8 cellular contexts compared by ENCODE assay signal in genomic region chr3:11591006-11591360, GRCh38. TPM values are rescaled to one million over a fixed set of nuclear protein-coding genes. Genes with fewer than 3 reads are reported as not detected.
DNase-seq lines count a peak whose midpoint lies in the region; ATAC-seq and TF ChIP-seq lines count a peak whose summit lies in the region.
"Had no signal": no experiment of that assay in that cellular context is flagged by ENCODE, and none has a peak within 500 bp of the region (broad histone marks: within the 10 kb centered on the region; RNA-seq: fewer than 3 reads in every experiment).

No MANE protein-coding gene starts in this region.

- H3K4ac ChIP-seq in mesendoderm (ENCODE audit: low read depth, low read length) = peak overlapping the region; percentile 8

- H3K27me3 ChIP-seq in PC-9 (ENCODE audit: insufficient read depth, low read depth) = no peaks in the 10 kb centered on the region
- no peaks in the 10 kb centered on the region for H3K27me3 ChIP-seq in mesendoderm (ENCODE audit: insufficient read depth, low read length, poor library complexity)
- no peaks in the 10 kb centered on the region for H3K27me3 ChIP-seq in testis

- H2BK5ac ChIP-seq in mesendoderm (ENCODE audit: low read length) = peak overlapping the region; percentile 69

- peak overlapping the region; percentile 17 for H3K4me2 ChIP-seq in PC-9
- peak overlapping the region; percentile 16 for H3K4me2 ChIP-seq in mesendoderm (ENCODE audit: low read length)

- H3K4me1 ChIP-seq in PC-9 (replicated peaks; ENCODE audit: insufficient read depth) (peaks cover 28% of the 10 kb centered on the region), mesendoderm (ENCODE audit: control insufficient read depth, low read depth, low read length) (peaks cover 23% of the 10 kb centered on the region), testis (peaks cover 58% of the 10 kb centered on the region)

- no peak overlapping the region for H2BK15ac ChIP-seq in mesendoderm (replicated peaks; ENCODE audit: low read depth)

- no TSS peak for BruUV-seq in PC-9 (replicated peaks; lab: Mats Ljungman, UMichigan)

- H2AFZ ChIP-seq in PC-9 = no peak overlapping the region

- H3K79me1 ChIP-seq in mesendoderm (ENCODE audit: low read length) = peaks cover 35% of the 10 kb centered on the region

- H2BK120ac ChIP-seq in mesendoderm (ENCODE audit: low read depth, low read length) = no peak overlapping the region

- H2AK5ac ChIP-seq in mesendoderm (ENCODE audit: low read length) = no peak overlapping the region

- H3K9ac ChIP-seq in mesendoderm (ENCODE audit: low read length) = peak overlapping the region; percentile 68

- TF ChIP-seq POLR2A in testis (IDR thresholded peaks at IDR 0.05) = no peak

- H3K36me3 ChIP-seq in PC-9 (ENCODE audit: low read depth) (no peaks in the 10 kb centered on the region), mesendoderm (ENCODE audit: control insufficient read depth, insufficient read depth, low read length) (no peaks in the 10 kb centered on the region), testis (ENCODE audit: low read depth, missing control alignments) (no peaks in the 10 kb centered on the region)

- H3K4me3 ChIP-seq in PC-9 = no peak overlapping the region
- H3K4me3 ChIP-seq in choroid plexus epithelial cell (ENCODE audit: low read depth, low read length) = no peak overlapping the region
- H3K4me3 ChIP-seq in mesendoderm (ENCODE audit: low read length) = no peak overlapping the region
- H3K4me3 ChIP-seq in testis = no peak overlapping the region

- H3F3A ChIP-seq in PC-9 (ENCODE audit: insufficient read depth, low read depth) = peaks cover 23% of the 10 kb centered on the region; the same call in 1 of the 2 replicates

- peak overlapping the region; percentile 41 for H4K5ac ChIP-seq in mesendoderm (ENCODE audit: low read length)

- peaks cover 45% of the 10 kb centered on the region for H4K20me1 ChIP-seq in PC-9 (ENCODE audit: insufficient read depth)

- no peak for ATAC-seq in activated CD4-positive, CD25-positive, alpha-beta regulatory T cell treated with anti-CD3 and anti-CD28 coated beads, Interleukin-2, amount 50 U/mL, for 24 hours

- no peak for TF ChIP-seq CTCF in PC-9 (conservative IDR thresholded peaks at IDR 0.05)
- no peak for TF ChIP-seq CTCF in choroid plexus epithelial cell (conservative IDR thresholded peaks at IDR 0.05; ENCODE audit: low read depth, low read length)
- no peak for TF ChIP-seq CTCF in testis (IDR thresholded peaks at IDR 0.05)

- H3K9me3 ChIP-seq in PC-9 (ENCODE audit: insufficient read depth, low read depth) (no peaks in the 10 kb centered on the region), testis (no peaks in the 10 kb centered on the region)

- H4K8ac ChIP-seq in mesendoderm (ENCODE audit: low read depth, low read length) = no peak overlapping the region

- peaks cover 84% of the 10 kb centered on the region for H3K79me2 ChIP-seq in PC-9 (ENCODE audit: low read depth)
- peaks cover 60% of the 10 kb centered on the region for H3K79me2 ChIP-seq in mesendoderm (ENCODE audit: control insufficient read depth, insufficient read depth, low read length)

- CTCF ChIA-PET in PC-9 (lab: Charles Lee) = interaction anchor here (0.6 kb wide), 2 partner anchors 9 to 60 kb away, joined by 4 to 6 read pairs; no protein-coding TSS in a partner anchor

- H3K18ac ChIP-seq in mesendoderm (ENCODE audit: low read length) = no peak overlapping the region

- no peak for DNase-seq in PC-9
- peak; percentile 29 for DNase-seq in choroid plexus epithelial cell (ENCODE audit: low read depth)
- peak; percentile 42 for DNase-seq in mesendoderm
- DNase-seq in testis = no peak
- DNase-seq in occipital lobe (lab: John Stamatoyannopoulos, UW) = no peak
- no peak for DNase-seq in SIG-M5 (lab: John Stamatoyannopoulos, UW)
- DNase-seq: NCI-H345 had no signal

- POLR2A ChIA-PET in PC-9 (lab: Charles Lee; ENCODE audit: unreplicated experiment) = interaction anchor here (0.6 kb wide), 1 partner anchor 113 kb away, joined by 8 read pairs; no protein-coding TSS in a partner anchor

- peak overlapping the region; percentile 65 for H3K56ac ChIP-seq in mesendoderm (ENCODE audit: low read length)

- intact Hi-C loops in PC-9 (cut with micrococcal nuclease; ENCODE audit: unreplicated experiment) (loop anchor here (1.0 kb wide), 2 partner anchors 9 kb away; no protein-coding TSS in a partner anchor), testis (cut with DNase I; ENCODE audit: low total_unique reads) (no loop called here)

- H3K27ac ChIP-seq in PC-9 (peak overlapping the region; percentile 26), mesendoderm (ENCODE audit: low read depth, low read length) (peak overlapping the region; percentile 84), testis (peak overlapping the region; percentile 57 to 73)

- no CpG with 5 or more reads among the region's 7 CpGs for WGBS in mesendoderm (ENCODE audit: extremely low coverage, insufficient coverage, low lambda C conversion rate)
- WGBS in testis, 2 donors = 25 to 47% methylated on average over 7 of the region's 7 CpGs

- H3K9me2 ChIP-seq in PC-9 (ENCODE audit: insufficient read depth) = no peaks in the 10 kb centered on the region

- H3K23ac ChIP-seq in mesendoderm (ENCODE audit: low read length) = peak overlapping the region; percentile 73

RNA-seq across cellular contexts. Expression of gene VGLL4, which starts 52.7 kb away (rescaled TPM):
- total RNA-seq in PC-9 (2021) (39.1 and 42.2 TPM in 2 replicates), testis (100 to 1,000 TPM; 169 to 209 TPM), occipital lobe (86.1 TPM)
- polyA plus RNA-seq in mesendoderm (2013, experiment 1 of 2) = 34.6 TPM
- 34.3 TPM for polyA plus RNA-seq in mesendoderm (2013, experiment 2 of 2)
- 72.9 TPM for polyA plus RNA-seq in testis (ENCODE audit: insufficient read depth, low read depth, low replicate concordance)

Comparison
In these comparisons a context has a peak if more than half of its experiments do, and no peak if none do; other contexts are left out.
1. DNase-seq: peak in choroid plexus epithelial cell (single experiment) and mesendoderm (single experiment); none in PC-9 (0 of 2), testis (single experiment), occipital lobe (single experiment) and SIG-M5 (single experiment).
2. H3K27ac ChIP-seq: peak in every context shown above with its lines; median percentile 84 in mesendoderm; 65 in testis; 26 in PC-9.